ENCODE assay signal across 8 cellular contexts in genomic region chr16:3444032-3444388, GRCh38. TPM values are rescaled to one million over a fixed set of nuclear protein-coding genes. Genes with fewer than 3 reads are reported as not detected.
DNase-seq lines count a peak whose midpoint lies in the region; ATAC-seq and TF ChIP-seq lines count a peak whose summit lies in the region.

No MANE protein-coding gene starts in this region.

- peak overlapping the region; percentile 78 for H3K4me2 ChIP-seq in OCI-LY3 (ENCODE audit: low read length)

- H3K9ac ChIP-seq in OCI-LY3 (ENCODE audit: low read length): peak overlapping the region; percentile 91

- 0 out of 2 replicates have a peak, but pooled peaks cover 5% of the 10 kb centered on the region for H3K4me1 ChIP-seq in OCI-LY3 (ENCODE audit: low read length)
- peaks cover 17% of the 10 kb centered on the region for H3K4me1 ChIP-seq in body of pancreas

- H3K36me3 ChIP-seq in OCI-LY3 (replicated peaks; ENCODE audit: low read depth, low read length) (peaks cover 29% of the 10 kb centered on the region), body of pancreas (replicated peaks in 1 of 2; ENCODE audit: insufficient read depth in 1 of 2, low read depth in 2 of 2) (no peaks in the 10 kb centered on the region)

- no peak for TF ChIP-seq CTCF in GM12864 (IDR thresholded peaks at IDR 0.05; ENCODE audit: low read depth, low read length, missing control alignments)
- TF ChIP-seq CTCF in OCI-LY3 (IDR thresholded peaks at IDR 0.05; ENCODE audit: low read depth, low read length): no peak
- peak in 1 of 7 experiments; percentile 18 for TF ChIP-seq CTCF in body of pancreas (IDR thresholded peaks at IDR 0.05)

- H3K27me3 Mint-ChIP-seq in immature natural killer cell (ENCODE audit: low read depth in 3 of 3): peaks cover 5 to 14% (median 6%) of the 10 kb centered on the region in 3 donors

- ATAC-seq in HG02870 (IDR thresholded peaks at IDR 0.05; ENCODE audit: unreplicated experiment): peak; percentile 21
- peak; percentile 58 for ATAC-seq in body of pancreas
- ATAC-seq in HG03025 (IDR thresholded peaks at IDR 0.05; ENCODE audit: low FRiP score, unreplicated experiment): no peak

- H3K4me3 Mint-ChIP-seq in immature natural killer cell: peak overlapping the region; percentile 95 to 99 (median 97)

- peak overlapping the region; percentile 68 for H3K4me3 ChIP-seq in GM12864 (ENCODE audit: low read depth, low read length)
- H3K4me3 ChIP-seq in OCI-LY3 (ENCODE audit: low read length): peak overlapping the region; percentile 99
- peak overlapping the region in 1 of 2 donors; percentile 16 for H3K4me3 ChIP-seq in body of pancreas

- H3K79me2 ChIP-seq in OCI-LY3 (ENCODE audit: low read length): peaks cover 33% of the 10 kb centered on the region

- no peaks in the 10 kb centered on the region for H3K27me3 ChIP-seq in OCI-LY3 (ENCODE audit: low read depth, low read length)
- H3K27me3 ChIP-seq in body of pancreas: no peaks in the 10 kb centered on the region

- H3K27ac ChIP-seq in OCI-LY3 (ENCODE audit: low read length) (peak overlapping the region; percentile 59), body of pancreas (peak overlapping the region in 2 of 4 donors; percentile 57 to 73)

- no peak for DNase-seq in GM12864 (ENCODE audit: low read depth)
- DNase-seq in body of pancreas: no peak
- DNase-seq in immature natural killer cell: peak in 2 of 3 donors; percentile 31 to 45
- DNase-seq in stimulated activated CD4-positive, alpha-beta T cell treated with anti-CD3 and anti-CD28 coated beads, Interleukin-1b, Interleukin-23, amount 100 ng/mL, for 48 hours: peak; percentile 66
- DNase-seq in DMS79 treated with DMSO at 0.1 percent for 48 hours (lab: John Stamatoyannopoulos, UW): no peak

- 40 to 43% methylated on average over 10 of the region's 10 CpGs for WGBS in body of pancreas, 2 donors

- H3K9me3 Mint-ChIP-seq in immature natural killer cell: peaks cover 0 to 11% (median 5%) of the 10 kb centered on the region in 6 donors

- peak in 1 of 3 donors; percentile 56 for TF ChIP-seq POLR2A in body of pancreas (IDR thresholded peaks at IDR 0.05)

- H3K4me1 Mint-ChIP-seq in immature natural killer cell: peaks cover 28 to 33% of the 10 kb centered on the region in 2 donors

- peak overlapping the region; percentile 93 to 98 (median 94) for H3K27ac Mint-ChIP-seq in immature natural killer cell

- peaks cover 13 to 25% (median 18%) of the 10 kb centered on the region in 3 donors for H3K36me3 Mint-ChIP-seq in immature natural killer cell

- H4K20me1 ChIP-seq in OCI-LY3 (ENCODE audit: insufficient read depth, low read length): no peaks in the 10 kb centered on the region

- H2AFZ ChIP-seq in OCI-LY3 (ENCODE audit: low read depth, low read length): peak overlapping the region; percentile 80

- no peaks in the 10 kb centered on the region for H3K9me3 ChIP-seq in OCI-LY3 (ENCODE audit: insufficient read depth, low read length)
- no peaks in the 10 kb centered on the region for H3K9me3 ChIP-seq in body of pancreas

- intact Hi-C loops in body of pancreas (cut with DNase I): no loop called here

RNA-seq across cellular contexts. Expression of gene NAA60, which starts 0.5 kb away (rescaled TPM):
- total RNA-seq in body of pancreas: 10 to 100 TPM; 28.3 to 36.3 TPM
- 10 to 100 TPM; 19.1 to 64.9 (median 26.2) TPM for polyA plus RNA-seq in immature natural killer cell

RNA-seq across cellular contexts. Expression of gene ZNF597, which starts 0.7 kb away (rescaled TPM):
- total RNA-seq in body of pancreas: 1 to 10 TPM; 1.3 to 2.3 TPM
- polyA plus RNA-seq in immature natural killer cell: 1 to 10 TPM in 2 of 3 donors, under 1 TPM in 1; 0.37 to 1.7 (median 1.2) TPM

RNA-seq across cellular contexts. Expression of gene ZNF174, which starts 43.0 kb away (rescaled TPM):
- 10 to 100 TPM in 1 of 2 donors, 1 to 10 TPM in 1; 4.9 to 13.0 TPM for total RNA-seq in body of pancreas
- 10 to 100 TPM in 1 of 3 donors, 1 to 10 TPM in 2; 4.7 to 19.4 (median 8.5) TPM for polyA plus RNA-seq in immature natural killer cell

RNA-seq across cellular contexts. Expression of gene ZSCAN32, which starts 43.2 kb away (rescaled TPM):
- 1 to 10 TPM; 4.0 to 7.3 TPM for total RNA-seq in body of pancreas
- 10 to 100 TPM in 1 of 3 donors, 1 to 10 TPM in 2; 7.9 to 16.1 (median 8.1) TPM for polyA plus RNA-seq in immature natural killer cell

RNA-seq across cellular contexts. Expression of gene C16orf90, which starts 51.3 kb away (rescaled TPM):
- not detected for total RNA-seq in body of pancreas
- not detected for polyA plus RNA-seq in immature natural killer cell

Comparison
In these comparisons a context has a peak if more than half of its experiments do, and no peak if none do; other contexts are left out.
1. DNase-seq: peak in immature natural killer cell (2 of 3) and stimulated activated CD4-positive, alpha-beta T cell treated with anti-CD3 and anti-CD28 coated beads, Interleukin-1b, Interleukin-23, amount 100 ng/mL, for 48 hours (single experiment); none in GM12864 (single experiment), body of pancreas (0 of 4) and DMS79 treated with DMSO at 0.1 percent for 48 hours (single experiment).